23 cellular contexts compared by ENCODE assay signal in the genomic region with DNA sequence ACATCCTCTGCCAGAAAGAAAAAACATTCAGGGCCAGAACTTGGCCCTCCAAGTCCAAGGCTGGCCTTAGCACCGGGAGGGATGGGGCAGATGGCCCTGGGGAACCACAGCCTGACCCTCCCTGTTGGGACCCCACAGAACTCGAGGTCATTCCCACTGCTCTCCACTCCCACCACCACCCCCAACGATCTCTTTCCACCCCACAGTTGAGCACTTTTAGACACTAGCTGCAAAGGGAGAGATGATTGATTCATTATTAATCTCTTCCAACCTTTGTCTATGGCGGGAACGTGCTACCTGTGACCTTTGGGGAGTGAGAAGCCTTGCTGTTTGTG.
DNase-seq lines count a peak whose midpoint lies in the region; FAIRE-seq and TF ChIP-seq lines count a peak whose summit lies in the region.
"Had no signal": no experiment of that assay in that cellular context is flagged by ENCODE, and none has a peak within 500 bp of the region (broad histone marks: within the 10 kb centered on the region; RNA-seq: fewer than 3 reads in every experiment).

No MANE protein-coding gene starts in this region.

- no peaks in the 10 kb centered on the region for H3K36me3 Mint-ChIP-seq in activated CD4-positive, alpha-beta memory T cell treated with anti-CD3 and anti-CD28 coated beads, Interleukin-2, amount 10 ng/mL, durations not matched to agents 7 days and 5 days (ENCODE audit: low read depth)
- H3K36me3 Mint-ChIP-seq in activated CD4-positive, alpha-beta memory T cell treated with anti-CD3 and anti-CD28 coated beads for 36 hours: no peaks in the 10 kb centered on the region
- no peaks in the 10 kb centered on the region for H3K36me3 Mint-ChIP-seq in CD14-positive monocyte
- H3K36me3 Mint-ChIP-seq: CD8-positive, alpha-beta T cell had no signal

- H3K9me3 Mint-ChIP-seq in activated CD4-positive, alpha-beta memory T cell treated with anti-CD3 and anti-CD28 coated beads, Interleukin-2, amount 10 ng/mL, durations not matched to agents 7 days and 5 days: peaks cover 17% of the 10 kb centered on the region
- H3K9me3 Mint-ChIP-seq in activated CD4-positive, alpha-beta memory T cell treated with anti-CD3 and anti-CD28 coated beads for 36 hours: no peaks in the 10 kb centered on the region
- peaks cover 14 to 24% (median 19%) of the 10 kb centered on the region in 7 donors for H3K9me3 Mint-ChIP-seq in CD14-positive monocyte
- H3K9me3 Mint-ChIP-seq: CD8-positive, alpha-beta T cell had no signal

- H3K56ac ChIP-seq in H1 (replicated peaks; ENCODE audit: insufficient read length, low read depth, low read length): no peak overlapping the region

- no peaks in the 10 kb centered on the region for H3K9me3 ChIP-seq in H1 (ENCODE audit: insufficient read depth in 2 of 2, low read depth in 1 of 2, low read length in 1 of 2)

- FAIRE-seq in H1 (lab: Jason Lieb, UNC): no peak
- FAIRE-seq: GM19239 had no signal

- no peaks in the 10 kb centered on the region for H3K27me3 Mint-ChIP-seq in activated CD4-positive, alpha-beta memory T cell treated with anti-CD3 and anti-CD28 coated beads, Interleukin-2, amount 10 ng/mL, durations not matched to agents 7 days and 5 days
- H3K27me3 Mint-ChIP-seq in activated CD4-positive, alpha-beta memory T cell treated with anti-CD3 and anti-CD28 coated beads for 36 hours: peaks cover 20% of the 10 kb centered on the region
- peaks cover 0 to 4% (median 4%) of the 10 kb centered on the region in 3 donors for H3K27me3 Mint-ChIP-seq in CD14-positive monocyte (ENCODE audit: low read depth in 3 of 3)

- 100% methylated on average over 3 of the region's 5 CpGs; no CpG with 5 or more reads in 1 of the 2 experiments for WGBS in H1 (ENCODE audit: extremely low coverage in 1 of 2, insufficient coverage in 1 of 2, insufficient read length in 1 of 2, insufficient replicate concordance in 2 of 2, low coverage in 1 of 2, low lambda C conversion rate in 2 of 2, missing lambda C conversion rate in 1 of 2), 2 experiments

- no peak overlapping the region for H3K4me3 ChIP-seq in H1 (ENCODE audit: extremely low read depth in 1 of 4, insufficient read depth in 2 of 4, low read depth in 3 of 4, low read length in 4 of 4)
- H3K4me3 ChIP-seq: BLaER1 treated with 17β-estradiol and CSF1 and Interleukin-3, amounts not matched to agents 10 nM and 100 nM had no signal

- no peak overlapping the region for H3K4ac ChIP-seq in H1 (replicated peaks; ENCODE audit: insufficient read length, low read depth, low read length)

- TF ChIP-seq CTCF in CD14-positive monocyte (IDR thresholded peaks at IDR 0.05): no peak
- TF ChIP-seq CTCF in H1 (IDR thresholded peaks at IDR 0.05; ENCODE audit: control extremely low read depth in 1 of 3, insufficient read depth in 1 of 3, low read depth in 1 of 3, low read length in 3 of 3): no peak

- no peak overlapping the region for H2AK5ac ChIP-seq in H1 (ENCODE audit: low read depth, low read length)

- no peaks in the 10 kb centered on the region for H3K27me3 ChIP-seq in H1 (replicated peaks in 1 of 4; ENCODE audit: control insufficient read depth in 3 of 4, extremely low read depth in 1 of 4, insufficient read depth in 3 of 4, low read length in 3 of 4)

- no peak overlapping the region for H2BK12ac ChIP-seq in H1 (ENCODE audit: low read depth, low read length)

- no peak overlapping the region for H4K5ac ChIP-seq in H1 (ENCODE audit: insufficient read length, low read depth, low read length)

- peaks cover 2 to 8% (median 5%) of the 10 kb centered on the region in 4 experiments; a peak in 4 of 7 replicates for H3K4me1 ChIP-seq in H1 (replicated peaks in 1 of 4; ENCODE audit: control insufficient read depth in 3 of 4, insufficient read depth in 4 of 4, low read length in 3 of 4)
- H3K4me1 ChIP-seq: BLaER1 treated with 17β-estradiol and CSF1 and Interleukin-3, amounts not matched to agents 10 nM and 100 nM had no signal

- no peaks in the 10 kb centered on the region for H3K4me1 Mint-ChIP-seq in activated CD4-positive, alpha-beta memory T cell treated with anti-CD3 and anti-CD28 coated beads, Interleukin-2, amount 10 ng/mL, durations not matched to agents 7 days and 5 days
- no peaks in the 10 kb centered on the region for H3K4me1 Mint-ChIP-seq in activated CD4-positive, alpha-beta memory T cell treated with anti-CD3 and anti-CD28 coated beads for 36 hours (ENCODE audit: low read depth)
- no peaks in the 10 kb centered on the region for H3K4me1 Mint-ChIP-seq in CD14-positive monocyte

- no peak overlapping the region for H3K4me3 Mint-ChIP-seq in activated CD4-positive, alpha-beta memory T cell treated with anti-CD3 and anti-CD28 coated beads, Interleukin-2, amount 10 ng/mL, durations not matched to agents 7 days and 5 days
- H3K4me3 Mint-ChIP-seq in activated CD4-positive, alpha-beta memory T cell treated with anti-CD3 and anti-CD28 coated beads for 36 hours: no peak overlapping the region
- H3K4me3 Mint-ChIP-seq in CD14-positive monocyte: no peak overlapping the region
- H3K4me3 Mint-ChIP-seq: CD8-positive, alpha-beta T cell had no signal

- H2BK120ac ChIP-seq in H1 (replicated peaks; ENCODE audit: low read depth, low read length): no peak overlapping the region

- no peaks in the 10 kb centered on the region for H3K79me1 ChIP-seq in H1 (ENCODE audit: low read depth, low read length)

- no peak for TF ChIP-seq EP300 in H1 (IDR thresholded peaks at IDR 0.05; ENCODE audit: borderline replicate concordance in 1 of 2, low read depth in 2 of 2, low read length in 2 of 2)

- no peak overlapping the region for H3K4me2 ChIP-seq in H1 (ENCODE audit: insufficient read depth in 1 of 2, low read depth in 2 of 2, low read length in 2 of 2)
- H3K4me2 ChIP-seq: BLaER1 treated with 17β-estradiol and CSF1 and Interleukin-3, amounts not matched to agents 10 nM and 100 nM had no signal

- no peak overlapping the region for H3K27ac Mint-ChIP-seq in activated CD4-positive, alpha-beta memory T cell treated with anti-CD3 and anti-CD28 coated beads, Interleukin-2, amount 10 ng/mL, durations not matched to agents 7 days and 5 days
- H3K27ac Mint-ChIP-seq in activated CD4-positive, alpha-beta memory T cell treated with anti-CD3 and anti-CD28 coated beads for 36 hours: no peak overlapping the region
- no peak overlapping the region for H3K27ac Mint-ChIP-seq in CD14-positive monocyte
- H3K27ac Mint-ChIP-seq: CD8-positive, alpha-beta T cell had no signal

- H3K18ac ChIP-seq in H1 (ENCODE audit: extremely low read depth, low read length): no peak overlapping the region

- no peak overlapping the region for H4K91ac ChIP-seq in H1 (replicated peaks; ENCODE audit: insufficient read length, low read length)

- intact Hi-C loops in activated CD4-positive, alpha-beta memory T cell treated with anti-CD3 and anti-CD28 coated beads for 36 hours (cut with micrococcal nuclease): no loop called here
- intact Hi-C loops in CD14-positive monocyte (cut with micrococcal nuclease): no loop called here
- intact Hi-C loops in posterior vena cava (cut with DNase I): no loop called here

- no peak overlapping the region for H2BK5ac ChIP-seq in H1 (ENCODE audit: low read depth, low read length)

- H3K23ac ChIP-seq in H1 (ENCODE audit: insufficient read length): no peak overlapping the region

- 0 out of 2 replicates have a peak overlapping the region, but pooled peaks have one; percentile 6 for H2BK15ac ChIP-seq in H1 (ENCODE audit: low read length)

- H4K20me1 ChIP-seq in H1 (replicated peaks in 1 of 2; ENCODE audit: control insufficient read depth in 1 of 2, insufficient read depth in 2 of 2, low read length in 2 of 2): peaks cover 0 to 8% of the 10 kb centered on the region in 2 experiments

- H3K79me2 ChIP-seq in H1 (ENCODE audit: control insufficient read depth in 1 of 2, insufficient read depth in 2 of 2, low read length in 2 of 2): no peaks in the 10 kb centered on the region

- H3K27ac ChIP-seq in H1 (ENCODE audit: low read depth, low read length): no peak overlapping the region
- H3K27ac ChIP-seq: 22Rv1; BLaER1 treated with 17β-estradiol and CSF1 and Interleukin-3, amounts not matched to agents 10 nM and 100 nM had no signal

- no peak overlapping the region for H4K8ac ChIP-seq in H1 (ENCODE audit: extremely low read depth, insufficient read depth, low read length)

- H3K14ac ChIP-seq in H1 (ENCODE audit: insufficient read length): no peak overlapping the region

- no peak for TF ChIP-seq POLR2A in H1 (IDR thresholded peaks at IDR 0.05; ENCODE audit: control extremely low read depth in 1 of 2, low read depth in 2 of 2, low read length in 2 of 2)

- DNase-seq in activated CD4-positive, alpha-beta memory T cell treated with anti-CD3 and anti-CD28 coated beads, Interleukin-2, amount 10 ng/mL, durations not matched to agents 7 days and 5 days: peak; percentile 8
- DNase-seq in activated CD4-positive, alpha-beta memory T cell treated with anti-CD3 and anti-CD28 coated beads for 36 hours: no peak
- peak; percentile 25 for DNase-seq in CD14-positive monocyte (ENCODE audit: low spot score)
- DNase-seq in H1 (ENCODE audit: low read depth in 1 of 2, low spot score in 2 of 2): no peak
- peak; percentile 26 for DNase-seq in posterior vena cava (ENCODE audit: low spot score)
- no peak for DNase-seq in G401 (ENCODE audit: low spot score)
- DNase-seq in occipital lobe (lab: John Stamatoyannopoulos, UW): no peak
- no peak for DNase-seq in GM19238 (ENCODE audit: insufficient read length, low spot score)
- DNase-seq: DMS153, GDM1, HCEC 1CT, Kasumi-1, NCI-H1694, NCI-H2081 treated with DMSO at 0.1 percent for 48 hours, NCI-H2171 treated with DMSO at 0.1 percent for 48 hours, NCI-H446, NCI-H526 treated with DMSO at 0.1 percent for 48 hours, OCI-M1, Right ventricle myocardium superior had no signal

- CTCF ChIA-PET in activated CD4-positive, alpha-beta memory T cell treated with anti-CD3 and anti-CD28 coated beads, Interleukin-2, amount 10 ng/mL, durations not matched to agents 7 days and 5 days (lab: Charles Lee): no interaction called here
- CTCF ChIA-PET in activated CD4-positive, alpha-beta memory T cell treated with anti-CD3 and anti-CD28 coated beads for 36 hours (lab: Charles Lee): no interaction called here
- CTCF ChIA-PET in H1 (lab: Charles Lee; ENCODE audit: partially characterized antibody): no interaction called here

- in situ Hi-C loops in G401 (cut with HindIII; ENCODE audit: low sequenced_read_pairs): no loop called here

- no peak overlapping the region for H3K9ac ChIP-seq in H1 (replicated peaks in 1 of 4; ENCODE audit: extremely low read depth in 1 of 4, low read depth in 3 of 4, low read length in 3 of 4)
- H3K9ac ChIP-seq: BLaER1 treated with 17β-estradiol and CSF1 and Interleukin-3, amounts not matched to agents 10 nM and 100 nM had no signal

- H2BK20ac ChIP-seq in H1 (ENCODE audit: low read length): no peak overlapping the region

- POLR2A ChIA-PET in activated CD4-positive, alpha-beta memory T cell treated with anti-CD3 and anti-CD28 coated beads, Interleukin-2, amount 10 ng/mL, durations not matched to agents 7 days and 5 days (lab: Charles Lee): no interaction called here
- POLR2A ChIA-PET in activated CD4-positive, alpha-beta memory T cell treated with anti-CD3 and anti-CD28 coated beads for 36 hours (lab: Charles Lee): no interaction called here
- POLR2A ChIA-PET in H1 (lab: Charles Lee; ENCODE audit: partially characterized antibody): no interaction called here

- H2AFZ ChIP-seq in H1 (ENCODE audit: low read length): no peak overlapping the region

- H3K23me2 ChIP-seq in H1 (ENCODE audit: low read depth, low read length): peaks cover 11% of the 10 kb centered on the region; the same call in 1 of the 2 replicates

- no peaks in the 10 kb centered on the region; a peak in 1 of 8 replicates for H3K36me3 ChIP-seq in H1 (ENCODE audit: control insufficient read depth in 2 of 4, insufficient read depth in 4 of 4, low read length in 3 of 4)
- H3K36me3 ChIP-seq: BLaER1 treated with 17β-estradiol and CSF1 and Interleukin-3, amounts not matched to agents 10 nM and 100 nM had no signal

- no peak for TF ChIP-seq RAD21 in H1 (IDR thresholded peaks at IDR 0.05 in 1 of 2, conservative IDR thresholded peaks at IDR 0.05 in 1 of 2; ENCODE audit: low read depth in 2 of 2, low read length in 2 of 2)

Comparison
In these comparisons a context has a peak if more than half of its experiments do, and no peak if none do; other contexts are left out.
1. DNase-seq: peak in activated CD4-positive, alpha-beta memory T cell treated with anti-CD3 and anti-CD28 coated beads, Interleukin-2, amount 10 ng/mL, durations not matched to agents 7 days and 5 days (single experiment), CD14-positive monocyte (single experiment) and posterior vena cava (single experiment); none in activated CD4-positive, alpha-beta memory T cell treated with anti-CD3 and anti-CD28 coated beads for 36 hours (single experiment), H1 (0 of 2), G401 (single experiment), occipital lobe (single experiment) and GM19238 (single experiment).